Comparison of ENCODE assay signal across 17 cellular contexts in the genomic region with DNA sequence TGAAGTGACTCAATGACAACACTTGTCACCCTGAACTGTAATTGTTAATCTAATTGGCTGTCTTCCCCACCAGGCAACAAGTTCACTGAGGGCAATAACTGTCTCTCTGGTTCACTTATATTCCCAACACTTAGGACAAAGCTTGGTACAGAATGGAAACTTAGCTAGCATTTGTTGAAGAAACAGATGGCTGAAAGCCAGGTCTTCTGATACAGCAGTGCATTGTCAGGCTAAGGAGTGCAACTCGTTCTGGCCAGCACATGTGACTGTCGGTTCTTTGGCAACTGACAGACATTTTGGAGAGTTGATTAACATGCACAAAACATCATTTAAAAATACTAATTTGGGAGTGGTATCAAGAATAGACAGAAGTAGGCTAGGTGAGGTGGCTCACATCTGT. TPM values are rescaled to one million over a fixed set of nuclear protein-coding genes. Genes with fewer than 3 reads are reported as not detected.
DNase-seq lines count a peak whose midpoint lies in the region; TF ChIP-seq lines count a peak whose summit lies in the region.
"Had no signal": no experiment of that assay in that cellular context is flagged by ENCODE, and none has a peak within 500 bp of the region (broad histone marks: within the 10 kb centered on the region; RNA-seq: fewer than 3 reads in every experiment).

No MANE protein-coding gene starts in this region.

- 1 to 11% (median 6%) methylated on average over 2 of the region's 2 CpGs for WGBS in adrenal gland, 4 donors
- 41% methylated on average over 2 of the region's 2 CpGs; no CpG with 5 or more reads in 1 of the 2 experiments for WGBS in endodermal cell (ENCODE audit: insufficient coverage in 1 of 2, insufficient read length in 1 of 2), 2 experiments

- H3K4me3 ChIP-seq in adrenal gland = no peak overlapping the region
- no peak overlapping the region for H3K4me3 ChIP-seq in CD8-positive, alpha-beta memory T cell (ENCODE audit: low read length)
- no peak overlapping the region for H3K4me3 ChIP-seq in endodermal cell (ENCODE audit: low read length)
- H3K4me3 ChIP-seq in colonic mucosa = no peak overlapping the region

- DNase-seq in Ammon's horn (ENCODE audit: low spot score) (peak; percentile 87), adrenal gland (peak in 5 of 7 donors; percentile 46 to 73 (median 60)), globus pallidus (ENCODE audit: low spot score) (peak; percentile 90), endodermal cell (no peak), colonic mucosa (no peak)
- no peak for DNase-seq in stimulated activated CD4-positive, alpha-beta T cell treated with anti-CD3 and anti-CD28 coated beads, Interleukin-2, amount 100 ng/mL, for 48 hours
- no peak for DNase-seq in CD8-positive, alpha-beta memory T cell
- DNase-seq: central memory CD4-positive, alpha-beta T cell; natural killer cell; NCI-H1048; NCI-H446 treated with DMSO at 0.1 percent for 48 hours; PC-3; stimulated activated naive CD4-positive, alpha-beta T cell; SW 1271; WERI-Rb-1 had no signal

- H3K36me3 Mint-ChIP-seq in nephron (ENCODE audit: low read depth) (no peaks in the 10 kb centered on the region), endodermal cell (ENCODE audit: low read depth) (peaks cover 4% of the 10 kb centered on the region)
- H3K36me3 Mint-ChIP-seq in CD8-positive, alpha-beta memory T cell = peaks cover 0 to 4% (median 0%) of the 10 kb centered on the region in 3 donors
- H3K36me3 Mint-ChIP-seq: natural killer cell had no signal

- H3K9me3 ChIP-seq in adrenal gland (replicated peaks in 1 of 3) = no peaks in the 10 kb centered on the region
- H3K9me3 ChIP-seq in CD8-positive, alpha-beta memory T cell (ENCODE audit: low read length) = no peaks in the 10 kb centered on the region
- peaks cover 13% of the 10 kb centered on the region for H3K9me3 ChIP-seq in endodermal cell (ENCODE audit: control insufficient read depth, low read length)
- H3K9me3 ChIP-seq in colonic mucosa = no peaks in the 10 kb centered on the region

- H3K27ac Mint-ChIP-seq in nephron (peak overlapping the region in 2 of 3 experiments; percentile 45 to 82), endodermal cell (no peak overlapping the region)
- no peak overlapping the region for H3K27ac Mint-ChIP-seq in CD8-positive, alpha-beta memory T cell
- H3K27ac Mint-ChIP-seq: natural killer cell had no signal

- H3K27me3 ChIP-seq in adrenal gland (no peaks in the 10 kb centered on the region), endodermal cell (ENCODE audit: control insufficient read depth, insufficient read depth, low read length, poor library complexity, severe bottlenecking) (no peaks in the 10 kb centered on the region), colonic mucosa (no peaks in the 10 kb centered on the region)
- no peaks in the 10 kb centered on the region for H3K27me3 ChIP-seq in CD8-positive, alpha-beta memory T cell (ENCODE audit: insufficient read depth, low read length, poor library complexity, severe bottlenecking)

- H3K9me3 Mint-ChIP-seq in nephron = peaks cover 7% of the 10 kb centered on the region
- no peaks in the 10 kb centered on the region for H3K9me3 Mint-ChIP-seq in CD8-positive, alpha-beta memory T cell
- peaks cover 15% of the 10 kb centered on the region for H3K9me3 Mint-ChIP-seq in endodermal cell
- H3K9me3 Mint-ChIP-seq: natural killer cell had no signal

- H3K27ac ChIP-seq in adrenal gland (peak overlapping the region in 2 of 5 donors; percentile 23 to 56), endodermal cell (ENCODE audit: low read depth, low read length) (no peak overlapping the region), colonic mucosa (no peak overlapping the region)
- no peak overlapping the region for H3K27ac ChIP-seq in CD8-positive, alpha-beta memory T cell (ENCODE audit: low read depth, low read length)
- H3K27ac ChIP-seq: epithelial cell of prostate, WERI-Rb-1 had no signal

- POLR2A ChIA-PET in CD8-positive, alpha-beta memory T cell (lab: Charles Lee) = interaction anchor here (0.7 kb wide), 1 partner anchor 507 kb away, joined by 4 read pairs; no protein-coding TSS in a partner anchor

- H3K4me1 ChIP-seq in adrenal gland (replicated peaks in 1 of 2) = peaks cover 0 to 25% of the 10 kb centered on the region in 2 donors
- no peaks in the 10 kb centered on the region for H3K4me1 ChIP-seq in CD8-positive, alpha-beta memory T cell (ENCODE audit: insufficient read depth, low read length)
- no peaks in the 10 kb centered on the region for H3K4me1 ChIP-seq in endodermal cell (ENCODE audit: control insufficient read depth, insufficient read depth, low read length)
- no peaks in the 10 kb centered on the region for H3K4me1 ChIP-seq in colonic mucosa

- TF ChIP-seq CTCF in adrenal gland (IDR thresholded peaks at IDR 0.05) = no peak
- no peak for TF ChIP-seq CTCF in nephron (IDR thresholded peaks at IDR 0.05; ENCODE audit: unreplicated experiment in 3 of 3)
- no peak for TF ChIP-seq CTCF in endodermal cell (conservative IDR thresholded peaks at IDR 0.05)
- no peak for TF ChIP-seq CTCF in colonic mucosa (IDR thresholded peaks at IDR 0.05)

- no peak overlapping the region for H3K9ac ChIP-seq in endodermal cell (ENCODE audit: extremely low read depth, low read length, poor library complexity, severe bottlenecking)
- H3K9ac ChIP-seq in colonic mucosa (ENCODE audit: low read depth in 2 of 2, low read length in 2 of 2) = no peak overlapping the region

- intact Hi-C loops in adrenal gland (cut with DNase I) (loop anchor here in 1 of 2 donors (10.0 kb wide), 1 partner anchor 208 kb away; no protein-coding TSS in a partner anchor), colonic mucosa (cut with DNase I) (no loop called here)

- H3K36me3 ChIP-seq in adrenal gland (replicated peaks in 1 of 2) (no peaks in the 10 kb centered on the region), endodermal cell (ENCODE audit: control insufficient read depth, insufficient read depth, low read length) (no peaks in the 10 kb centered on the region), colonic mucosa (no peaks in the 10 kb centered on the region)
- no peaks in the 10 kb centered on the region for H3K36me3 ChIP-seq in CD8-positive, alpha-beta memory T cell (ENCODE audit: insufficient read depth, low read length)
- H3K36me3 ChIP-seq: WERI-Rb-1 had no signal

- H3K27me3 Mint-ChIP-seq in nephron (ENCODE audit: low read depth) (peaks cover 3% of the 10 kb centered on the region), endodermal cell (ENCODE audit: insufficient read depth) (peaks cover 3% of the 10 kb centered on the region)
- H3K27me3 Mint-ChIP-seq in CD8-positive, alpha-beta memory T cell = peaks cover 4 to 29% of the 10 kb centered on the region in 2 donors

- H3K4me3 Mint-ChIP-seq in nephron (no peak overlapping the region), endodermal cell (no peak overlapping the region)
- no peak overlapping the region for H3K4me3 Mint-ChIP-seq in CD8-positive, alpha-beta memory T cell
- H3K4me3 Mint-ChIP-seq: natural killer cell had no signal

- peaks cover 25% of the 10 kb centered on the region for H3K4me1 Mint-ChIP-seq in nephron
- H3K4me1 Mint-ChIP-seq in CD8-positive, alpha-beta memory T cell = no peaks in the 10 kb centered on the region
- H3K4me1 Mint-ChIP-seq in endodermal cell = peaks cover 16% of the 10 kb centered on the region
- H3K4me1 Mint-ChIP-seq: natural killer cell had no signal

- no peak for TF ChIP-seq POLR2A in adrenal gland (IDR thresholded peaks at IDR 0.05)

- CTCF ChIA-PET in CD8-positive, alpha-beta memory T cell (lab: Charles Lee) = interaction anchor here (2.1 kb wide), 1 partner anchor 11 kb away, joined by 6 read pairs; no protein-coding TSS in a partner anchor

RNA-seq across cellular contexts. Expression of a gene that starts 14.6 kb away (rescaled TPM):
- 10 to 100 TPM in 1 of 8 donors, 1 to 10 TPM in 7; 2.1 to 10.1 (median 7.0) TPM for total RNA-seq in adrenal gland
- polyA plus RNA-seq in adrenal gland = 1 to 10 TPM; 1.9 to 6.6 (median 3.2) TPM
- 1 to 10 TPM; 4.4 to 4.7 TPM for total RNA-seq in CD8-positive, alpha-beta memory T cell
- 2.8 TPM for polyA plus RNA-seq in CD8-positive, alpha-beta memory T cell
- total RNA-seq in endodermal cell = 1 to 10 TPM; 6.2 to 6.5 TPM
- 5.4 TPM for polyA plus RNA-seq in endodermal cell (2013, experiment 1 of 2)
- polyA plus RNA-seq in endodermal cell (2013, experiment 2 of 2) = 5.5 TPM
- 1 to 10 TPM; 3.4 to 3.9 TPM for total RNA-seq in colonic mucosa

RNA-seq across cellular contexts. Expression of a gene that starts 55.5 kb away (rescaled TPM):
- 10 to 100 TPM in 1 of 8 donors, 1 to 10 TPM in 7; 1.8 to 10.6 (median 2.4) TPM for total RNA-seq in adrenal gland
- 10 to 100 TPM in 1 of 3 donors, 1 to 10 TPM in 1, under 1 TPM in 1; 0.84 to 18.5 (median 2.1) TPM for polyA plus RNA-seq in adrenal gland
- under 1 TPM; 0.20 to 0.27 TPM for total RNA-seq in CD8-positive, alpha-beta memory T cell
- 0.16 TPM for polyA plus RNA-seq in CD8-positive, alpha-beta memory T cell
- 10 to 100 TPM; 11.0 to 11.8 TPM for total RNA-seq in endodermal cell
- polyA plus RNA-seq in endodermal cell (2013, experiment 1 of 2) = 18.8 TPM
- polyA plus RNA-seq in endodermal cell (2013, experiment 2 of 2) = 20.9 TPM
- total RNA-seq in colonic mucosa = 1 to 10 TPM; 1.7 to 1.8 TPM

Comparison
In these comparisons a context has a peak if more than half of its experiments do, and no peak if none do; other contexts are left out.
1. DNase-seq: peak in Ammon's horn (single experiment), adrenal gland (5 of 7) and globus pallidus (single experiment); none in stimulated activated CD4-positive, alpha-beta T cell treated with anti-CD3 and anti-CD28 coated beads, Interleukin-2, amount 100 ng/mL, for 48 hours (0 of 2), CD8-positive, alpha-beta memory T cell (0 of 5), endodermal cell (single experiment) and colonic mucosa (single experiment).
2. H3K27ac Mint-ChIP-seq: peak in nephron (2 of 3); none in CD8-positive, alpha-beta memory T cell (0 of 8) and endodermal cell (single experiment).